In the genomic region with DNA sequence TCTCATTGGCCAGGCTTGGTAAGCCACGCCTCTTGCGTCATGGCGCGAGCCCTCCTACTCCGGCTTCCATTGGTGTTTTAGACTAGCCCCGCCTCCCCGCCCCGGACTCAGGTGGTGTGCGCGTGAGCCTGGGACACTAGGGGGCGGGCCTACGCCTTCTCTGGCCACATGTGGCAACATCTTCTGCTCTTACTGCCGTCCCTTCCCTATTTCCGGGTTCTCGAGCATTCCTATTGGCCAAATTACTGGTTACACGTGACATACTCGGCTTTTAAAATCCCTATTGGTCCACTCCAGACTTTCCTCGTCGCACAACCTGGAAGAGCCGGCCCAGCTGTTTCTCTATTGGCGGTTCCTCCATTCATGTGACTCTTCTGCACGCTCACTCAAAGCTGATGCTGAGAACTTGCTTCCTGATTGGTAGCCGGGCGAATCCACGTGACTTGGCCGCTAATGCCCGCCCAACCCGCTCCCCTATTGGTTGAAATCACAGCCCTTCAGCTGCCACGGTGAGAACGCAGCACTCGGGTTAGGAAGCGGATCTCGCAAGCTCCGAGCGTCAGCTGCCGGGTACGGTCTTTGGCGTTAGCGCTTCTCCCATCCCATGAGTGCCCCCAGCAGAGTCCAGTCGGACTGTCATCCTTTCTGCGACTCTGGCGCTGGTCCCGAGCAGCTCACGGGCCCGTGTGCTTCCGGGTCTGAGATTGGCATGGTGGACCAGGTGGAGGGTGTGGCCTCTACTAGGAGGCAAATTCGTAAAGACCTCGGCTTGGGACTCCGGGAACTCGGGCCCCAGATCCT, we compare ENCODE assay signal across 8 cellular contexts. TPM values are rescaled to one million over a fixed set of nuclear protein-coding genes. Genes with fewer than 3 reads are reported as not detected.
A peak's percentile ranks its signal among the peaks of the same experiment; 100 is the strongest.
DNase-seq lines count a peak whose midpoint lies in the region; ATAC-seq and TF ChIP-seq lines count a peak whose summit lies in the region.

BLOC1S3 (plus strand) TSS at position 523 of the 801 bp plus-strand sequence. CDS start 513 bp downstream, outside the sequence.

- TF ChIP-seq CTCF in Panc1 (IDR thresholded peaks at IDR 0.05) = no peak; the same call in 1 of the 2 replicates

- H3K36me3 Mint-ChIP-seq in activated T-cell treated with anti-CD3 and anti-CD28 coated beads, Interleukin-2, amount 50 U/mL, for 4 hours (ENCODE audit: insufficient read depth) = peaks cover 6% of the 10 kb centered on the region

- in situ Hi-C loops in Panc1 (cut with HindIII; ENCODE audit: low pct_unique_long_range_greater_than_20kb, low sequenced_read_pairs) = no loop called here

- CTCF ChIA-PET in Panc1 (lab: Charles Lee) = no interaction called here

- peaks cover 44% of the 10 kb centered on the region for H3K4me1 Mint-ChIP-seq in activated T-cell treated with anti-CD3 and anti-CD28 coated beads, Interleukin-2, amount 50 U/mL, for 4 hours (ENCODE audit: low read depth)

- no TSS peak for BruUV-seq in Panc1 (replicated peaks; lab: Mats Ljungman, UMichigan)

- no peaks in the 10 kb centered on the region for H3K9me3 ChIP-seq in Panc1 (ENCODE audit: control insufficient read depth, insufficient read depth, low read depth, low read length)
- H3K9me3 ChIP-seq in muscle layer of colon (ENCODE audit: low read length) = no peaks in the 10 kb centered on the region

- H3K27me3 ChIP-seq in Panc1 (ENCODE audit: control insufficient read depth, insufficient read depth, low read length) (no peaks in the 10 kb centered on the region), muscle layer of colon (ENCODE audit: control insufficient read depth in 1 of 2, insufficient read depth in 2 of 2, low read length in 2 of 2) (no peaks in the 10 kb centered on the region)

- H3K27ac ChIP-seq in Panc1 (ENCODE audit: low read length) (peak within 1 kb of the TSS; percentile 85), muscle layer of colon (ENCODE audit: low read depth, low read length) (peak within 1 kb of the TSS; percentile 96)

- H3K4me1 ChIP-seq in Panc1 (ENCODE audit: control insufficient read depth, insufficient read depth, low read length) = no peaks in the 10 kb centered on the region
- peaks cover 28% of the 10 kb centered on the region for H3K4me1 ChIP-seq in muscle layer of colon (ENCODE audit: insufficient read depth, low read length)

- POLR2A ChIA-PET in Panc1 (lab: Charles Lee) = no interaction called here

- DNase-seq in DMS79 treated with DMSO at 0.1 percent for 48 hours (lab: John Stamatoyannopoulos, UW) = peak; percentile 100
- peak; percentile 100 for DNase-seq in KG1 (lab: John Stamatoyannopoulos, UW)
- DNase-seq in Panc1 (ENCODE audit: low read depth, low spot score) = peak; percentile 99
- DNase-seq in activated T-cell treated with anti-CD3 and anti-CD28 coated beads, Interleukin-2, amount 50 U/mL, for 4 hours = peak; percentile 100
- peak; percentile 100 for DNase-seq in stimulated activated CD8-positive, alpha-beta memory T cell treated with anti-CD3 and anti-CD28 coated beads, Interleukin-7, amount 100 ng/mL, for 24 hours (ENCODE audit: low read depth)

- ATAC-seq in GM21723 (IDR thresholded peaks at IDR 0.05; ENCODE audit: unreplicated experiment) = peak; percentile 76
- peak; percentile 94 for ATAC-seq in Panc1
- ATAC-seq in activated T-cell treated with anti-CD3 and anti-CD28 coated beads, Interleukin-2, amount 50 U/mL, for 4 hours = peak; percentile 87 to 89
- ATAC-seq in esophagus mucosa = peak; percentile 96

- H3K9ac ChIP-seq in muscle layer of colon (ENCODE audit: low read length) = peak within 1 kb of the TSS; percentile 87

- peak within 1 kb of the TSS; percentile 88 to 90 for H3K4me3 ChIP-seq in Panc1 (ENCODE audit: low read depth in 2 of 2, low read length in 2 of 2)
- H3K4me3 ChIP-seq in muscle layer of colon (ENCODE audit: low read depth in 1 of 2, low read length in 2 of 2) = peak within 1 kb of the TSS; percentile 84 to 85

- intact Hi-C loops in Panc1 (cut with micrococcal nuclease; ENCODE audit: unreplicated experiment) = no loop called here

- H3K9me3 Mint-ChIP-seq in activated T-cell treated with anti-CD3 and anti-CD28 coated beads, Interleukin-2, amount 50 U/mL, for 4 hours = no peaks in the 10 kb centered on the region

- H3K36me3 ChIP-seq in Panc1 (ENCODE audit: control insufficient read depth, insufficient read depth, low read length) = no peaks in the 10 kb centered on the region
- no peaks in the 10 kb centered on the region for H3K36me3 ChIP-seq in muscle layer of colon (ENCODE audit: insufficient read depth, low read length)

- H3K4me3 Mint-ChIP-seq in activated T-cell treated with anti-CD3 and anti-CD28 coated beads, Interleukin-2, amount 50 U/mL, for 4 hours = peak within 1 kb of the TSS; percentile 85

- no peaks in the 10 kb centered on the region for H3K27me3 Mint-ChIP-seq in activated T-cell treated with anti-CD3 and anti-CD28 coated beads, Interleukin-2, amount 50 U/mL, for 4 hours (ENCODE audit: low read depth)

RNA-seq across cellular contexts. Expression of gene BLOC1S3, which starts in this region (rescaled TPM):
- total RNA-seq in Panc1 (2021; ENCODE audit: unreplicated experiment) (21.8 TPM), esophagus mucosa (8.8 TPM)
- 13.2 TPM for polyA plus RNA-seq in Panc1 (2012; ENCODE audit: insufficient read length)
- 10 to 100 TPM; 12.3 to 15.5 (median 14.5) TPM for total RNA-seq in activated T-cell treated with anti-CD3 and anti-CD28 coated beads, Interleukin-2, amount 50 U/mL, for 4 hours

Comparison
In these comparisons a context has a peak if more than half of its experiments do, and no peak if none do; other contexts are left out.
1. Peak in every context shown above with its lines: DNase-seq, ATAC-seq, H3K4me3 ChIP-seq and H3K27ac ChIP-seq.